8 cellular contexts compared by ENCODE assay signal in the genomic region with DNA sequence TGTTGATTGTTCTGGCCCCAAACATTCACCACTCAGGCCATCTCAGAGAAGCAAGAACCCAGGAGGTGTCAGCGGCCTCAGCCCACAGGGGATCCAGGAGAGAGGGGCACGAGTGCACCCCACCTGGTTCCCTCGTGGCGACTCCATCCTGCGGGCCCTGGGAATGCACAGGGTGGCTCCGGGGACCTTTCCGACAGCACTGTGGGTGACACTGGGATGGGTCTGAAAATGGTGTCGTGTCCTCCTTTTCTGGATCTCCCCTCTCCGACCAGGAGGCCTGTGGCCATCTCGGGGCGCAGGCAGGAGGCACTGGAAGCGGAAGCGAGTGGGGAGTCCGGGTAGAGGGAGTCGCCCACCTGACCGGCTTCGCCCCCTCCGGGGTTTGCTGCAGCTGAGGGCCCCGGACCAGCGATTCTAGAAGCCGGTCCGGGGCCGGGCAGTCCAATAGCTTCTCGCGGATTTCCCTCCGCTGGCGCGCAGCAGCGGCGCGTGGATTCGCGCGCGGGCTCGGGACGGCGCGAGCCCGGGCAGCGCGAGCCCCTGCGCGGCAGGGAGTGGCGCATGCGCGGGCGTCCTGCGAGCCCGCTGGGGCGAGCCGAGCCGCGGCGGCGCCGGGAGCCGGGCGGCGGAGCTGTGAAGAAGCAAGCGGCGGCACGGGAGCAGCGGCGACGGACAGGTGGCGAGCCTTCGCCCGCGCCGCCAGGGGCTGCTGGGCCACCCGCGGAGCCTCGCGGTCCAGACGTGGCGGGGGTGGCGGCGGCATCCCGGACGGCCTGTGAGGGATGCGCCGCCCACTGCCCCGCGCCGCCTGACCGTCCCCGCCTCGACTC. TPM values are rescaled to one million over a fixed set of nuclear protein-coding genes. Genes with fewer than 3 reads are reported as not detected.
DNase-seq lines count a peak whose midpoint lies in the region; ATAC-seq and TF ChIP-seq lines count a peak whose summit lies in the region.

A gene with protein sequence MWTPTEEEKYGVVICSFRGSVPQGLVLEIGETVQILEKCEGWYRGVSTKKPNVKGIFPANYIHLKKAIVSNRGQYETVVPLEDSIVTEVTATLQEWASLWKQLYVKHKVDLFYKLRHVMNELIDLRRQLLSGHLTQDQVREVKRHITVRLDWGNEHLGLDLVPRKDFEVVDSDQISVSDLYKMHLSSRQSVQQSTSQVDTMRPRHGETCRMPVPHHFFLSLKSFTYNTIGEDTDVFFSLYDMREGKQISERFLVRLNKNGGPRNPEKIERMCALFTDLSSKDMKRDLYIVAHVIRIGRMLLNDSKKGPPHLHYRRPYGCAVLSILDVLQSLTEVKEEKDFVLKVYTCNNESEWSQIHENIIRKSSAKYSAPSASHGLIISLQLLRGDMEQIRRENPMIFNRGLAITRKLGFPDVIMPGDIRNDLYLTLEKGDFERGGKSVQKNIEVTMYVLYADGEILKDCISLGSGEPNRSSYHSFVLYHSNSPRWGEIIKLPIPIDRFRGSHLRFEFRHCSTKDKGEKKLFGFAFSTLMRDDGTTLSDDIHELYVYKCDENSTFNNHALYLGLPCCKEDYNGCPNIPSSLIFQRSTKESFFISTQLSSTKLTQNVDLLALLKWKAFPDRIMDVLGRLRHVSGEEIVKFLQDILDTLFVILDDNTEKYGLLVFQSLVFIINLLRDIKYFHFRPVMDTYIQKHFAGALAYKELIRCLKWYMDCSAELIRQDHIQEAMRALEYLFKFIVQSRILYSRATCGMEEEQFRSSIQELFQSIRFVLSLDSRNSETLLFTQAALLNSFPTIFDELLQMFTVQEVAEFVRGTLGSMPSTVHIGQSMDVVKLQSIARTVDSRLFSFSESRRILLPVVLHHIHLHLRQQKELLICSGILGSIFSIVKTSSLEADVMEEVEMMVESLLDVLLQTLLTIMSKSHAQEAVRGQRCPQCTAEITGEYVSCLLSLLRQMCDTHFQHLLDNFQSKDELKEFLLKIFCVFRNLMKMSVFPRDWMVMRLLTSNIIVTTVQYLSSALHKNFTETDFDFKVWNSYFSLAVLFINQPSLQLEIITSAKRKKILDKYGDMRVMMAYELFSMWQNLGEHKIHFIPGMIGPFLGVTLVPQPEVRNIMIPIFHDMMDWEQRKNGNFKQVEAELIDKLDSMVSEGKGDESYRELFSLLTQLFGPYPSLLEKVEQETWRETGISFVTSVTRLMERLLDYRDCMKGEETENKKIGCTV (N-terminal part only) (plus strand): TSS at position 579 of the 830 bp plus-strand sequence. CDS start 337 bp downstream, outside the sequence.

- TF ChIP-seq POLR2A in ovary (IDR thresholded peaks at IDR 0.05): no peak

- peaks cover 49% of the 10 kb centered on the region for H3K27me3 Mint-ChIP-seq in CD4-positive, alpha-beta T cell
- peaks cover 8% of the 10 kb centered on the region for H3K27me3 Mint-ChIP-seq in glutamatergic neuron (ENCODE audit: unreplicated experiment)
- H3K27me3 Mint-ChIP-seq in type B pancreatic cell: peaks cover 72% of the 10 kb centered on the region

- H3K27ac Mint-ChIP-seq in CD4-positive, alpha-beta T cell: no peak within 1 kb of the TSS
- H3K27ac Mint-ChIP-seq in glutamatergic neuron (ENCODE audit: unreplicated experiment) (peak within 1 kb of the TSS; percentile 12), type B pancreatic cell (peak within 1 kb of the TSS; percentile 72)

- peak within 1 kb of the TSS; percentile 65 for H3K4me3 ChIP-seq in HEK293 (ENCODE audit: low read depth, low read length)
- peak within 1 kb of the TSS; percentile 31 for H3K4me3 ChIP-seq in ovary

- peaks cover 8% of the 10 kb centered on the region for H3K4me1 ChIP-seq in HEK293 (ENCODE audit: control insufficient read depth, insufficient read depth, low read length)
- H3K4me1 ChIP-seq in ovary (ENCODE audit: insufficient read depth): peaks cover 4% of the 10 kb centered on the region

- peaks cover 17% of the 10 kb centered on the region for H3K27me3 ChIP-seq in CD4-positive, alpha-beta T cell (ENCODE audit: control insufficient read depth, insufficient read depth, low read length)
- no peaks in the 10 kb centered on the region for H3K27me3 ChIP-seq in ovary

- POLR2A ChIA-PET in CD4-positive, alpha-beta T cell (lab: Charles Lee): interaction anchor here (1.1 to 1.4 kb wide), 3 partner anchors 50 to 710 kb away, joined by 3 to 5 read pairs (median 4); partner anchors contain the start of genes HEMK1 and MANF
- POLR2A ChIA-PET in HEK293 (lab: Yijun Ruan, JAX): no interaction called here

- peak; percentile 91 for ATAC-seq in CD4-positive, alpha-beta T cell (ENCODE audit: poor library complexity)
- no peak for ATAC-seq in GM18502 (IDR thresholded peaks at IDR 0.05; ENCODE audit: poor library complexity, unreplicated experiment)

- H3K9me3 ChIP-seq in CD4-positive, alpha-beta T cell (ENCODE audit: control insufficient read depth, low read length): no peaks in the 10 kb centered on the region
- H3K9me3 ChIP-seq in HEK293 (ENCODE audit: control insufficient read depth, insufficient read depth, low read depth, low read length) (no peaks in the 10 kb centered on the region), ovary (no peaks in the 10 kb centered on the region)

- TF ChIP-seq CTCF in CD4-positive, alpha-beta T cell (IDR thresholded peaks at IDR 0.05): no peak
- TF ChIP-seq CTCF in HEK293 (tag by site-specific recombination; IDR thresholded peaks at IDR 0.05) (no peak), glutamatergic neuron (IDR thresholded peaks at IDR 0.05; ENCODE audit: partially characterized antibody, unreplicated experiment) (no peak), ovary (IDR thresholded peaks at IDR 0.05) (no peak), type B pancreatic cell (conservative IDR thresholded peaks at IDR 0.05) (no peak)

- CTCF ChIA-PET in CD4-positive, alpha-beta T cell (lab: Charles Lee): interaction anchor here (1.2 to 1.8 kb wide), 2 partner anchors 58 to 102 kb away, joined by 4 read pairs; no protein-coding TSS in a partner anchor
- CTCF ChIA-PET in HEK293 (lab: Yijun Ruan, JAX): interaction anchor here (0.6 to 1.8 kb wide), 5 partner anchors 8 to 1268 kb away, joined by 3 to 8 read pairs (median 4); no protein-coding TSS in a partner anchor

- no peak for TF ChIP-seq EP300 in ovary (IDR thresholded peaks at IDR 0.05)

- peaks cover 6% of the 10 kb centered on the region for H3K4me1 Mint-ChIP-seq in CD4-positive, alpha-beta T cell (ENCODE audit: low read depth)
- H3K4me1 Mint-ChIP-seq in glutamatergic neuron (ENCODE audit: low read depth, unreplicated experiment) (peaks cover 7% of the 10 kb centered on the region), type B pancreatic cell (ENCODE audit: unreplicated experiment) (peaks cover 9% of the 10 kb centered on the region)

- peak within 1 kb of the TSS; percentile 87 for H3K4me3 Mint-ChIP-seq in CD4-positive, alpha-beta T cell
- H3K4me3 Mint-ChIP-seq in glutamatergic neuron (ENCODE audit: unreplicated experiment) (peak within 1 kb of the TSS; percentile 93), type B pancreatic cell (peak within 1 kb of the TSS; percentile 86)

- no peak within 1 kb of the TSS for H3K27ac ChIP-seq in CD4-positive, alpha-beta T cell (ENCODE audit: low read depth, low read length)
- H3K27ac ChIP-seq in HEK293 (ENCODE audit: extremely low read depth, low read depth, low read length): peak within 1 kb of the TSS; percentile 95
- H3K27ac ChIP-seq in ovary: no peak within 1 kb of the TSS

- no peaks in the 10 kb centered on the region for H3K36me3 Mint-ChIP-seq in CD4-positive, alpha-beta T cell (ENCODE audit: low read depth)
- peaks cover 4% of the 10 kb centered on the region for H3K36me3 Mint-ChIP-seq in glutamatergic neuron (ENCODE audit: unreplicated experiment)
- H3K36me3 Mint-ChIP-seq in type B pancreatic cell: no peaks in the 10 kb centered on the region

- H3K9me3 Mint-ChIP-seq in CD4-positive, alpha-beta T cell: no peaks in the 10 kb centered on the region
- peaks cover 6% of the 10 kb centered on the region for H3K9me3 Mint-ChIP-seq in glutamatergic neuron (ENCODE audit: unreplicated experiment)
- H3K9me3 Mint-ChIP-seq in type B pancreatic cell: no peaks in the 10 kb centered on the region

- 2 to 4% (median 4%) methylated on average over 65 to 89 of the region's 89 CpGs for WGBS in ovary, 3 donors

- intact Hi-C loops in CD4-positive, alpha-beta T cell (cut with DNase I, micrococcal nuclease): loop anchor here (2.0 kb wide), 2 partner anchors 58 to 696 kb away; partner anchors contain the start of gene MAPKAPK3 (in 1 of the 2)
- intact Hi-C loops in ovary (cut with DNase I): no loop called here

- DNase-seq in CD4-positive, alpha-beta T cell: peak; percentile 24 to 69 (median 53)
- DNase-seq in RPMI7951 (ENCODE audit: low read depth) (peak; percentile 38), glutamatergic neuron (peak; percentile 72), ovary (peak; percentile 50 to 76 (median 58)), type B pancreatic cell (ENCODE audit: extremely low spot score, unreplicated experiment) (peak; percentile 77)
- peak; percentile 68 for DNase-seq in activated naive CD4-positive, alpha-beta T cell treated with anti-CD3 and anti-CD28 coated beads, Interleukin-2, amount 50 U/mL, for 16 hours

- H3K36me3 ChIP-seq in HEK293 (ENCODE audit: control insufficient read depth in 2 of 2, insufficient read depth in 1 of 2, low read length in 2 of 2): no peaks in the 10 kb centered on the region
- no peaks in the 10 kb centered on the region for H3K36me3 ChIP-seq in ovary

TF ChIP-seq in HEK293, 187 proteins besides CTCF, POLR2A, EP300 and RAD21 (continues in another document):
- no peak for TF ChIP-seq SP2 (tag by site-specific recombination; IDR thresholded peaks at IDR 0.05)
- no peak for TF ChIP-seq ZSCAN4 (tag by site-specific recombination; IDR thresholded peaks at IDR 0.05)
- TF ChIP-seq GLIS2 (tag by site-specific recombination; IDR thresholded peaks at IDR 0.05): peak; percentile 16; the same call in 1 of the 2 replicates

RNA-seq across cellular contexts. Expression of the gene that starts here (rescaled TPM):
- 1 to 10 TPM in 1 of 2 experiments, under 1 TPM in 1; 0.93 to 1.1 TPM for total RNA-seq in CD4-positive, alpha-beta T cell
- 0.10 and 0.12 TPM in 2 replicates for total RNA-seq in RPMI7951 (2014; rRNA removed; shearing (Covaris generic))
- 13.4 TPM for total RNA-seq in glutamatergic neuron (ENCODE audit: unreplicated experiment)
- under 1 TPM in 6 of 7 donors, not detected in 1; 0.17 to 0.71 (median 0.27) TPM for total RNA-seq in ovary
- polyA plus RNA-seq in ovary: under 1 TPM; 0.04 to 0.67 TPM
- total RNA-seq in type B pancreatic cell (ENCODE audit: low replicate concordance): 5.9 and 15.4 TPM in 2 replicates

Comparison
In these comparisons a context has a peak if more than half of its experiments do, and no peak if none do; other contexts are left out.
1. Peak in DNase-seq in RPMI7951; RNA of the gene not detected or under 1 TPM.
2. Peak in DNase-seq and H3K4me3 ChIP-seq in ovary; RNA of the gene not detected or under 1 TPM.
3. intact Hi-C loops: an anchor here in CD4-positive, alpha-beta T cell (2.0 kb wide); none called in ovary.